19 cellular contexts compared by ENCODE assay signal in the genomic region with DNA sequence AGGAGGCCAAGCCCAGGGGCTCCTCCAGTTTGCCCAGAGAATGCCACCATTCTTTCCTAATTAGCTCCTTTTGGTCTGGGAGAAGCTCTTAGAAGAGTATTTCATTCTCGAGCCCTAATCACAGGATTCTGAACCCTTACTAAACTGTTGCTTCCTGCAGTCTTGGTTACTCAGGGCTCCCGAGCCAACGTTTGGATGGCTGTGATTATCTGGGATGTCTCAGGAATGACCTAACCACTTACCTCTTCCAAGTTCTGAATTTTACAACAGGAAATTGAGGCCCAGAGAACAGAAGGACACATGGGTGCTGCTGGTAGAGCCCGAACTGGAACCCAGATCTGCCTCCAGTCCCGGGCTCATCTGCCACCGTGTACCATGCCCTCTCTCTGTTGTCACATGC. TPM values are rescaled to one million over a fixed set of nuclear protein-coding genes. Genes with fewer than 3 reads are reported as not detected.
DNase-seq lines count a peak whose midpoint lies in the region; ATAC-seq and TF ChIP-seq lines count a peak whose summit lies in the region.
"Had no signal": no experiment of that assay in that cellular context is flagged by ENCODE, and none has a peak within 500 bp of the region (broad histone marks: within the 10 kb centered on the region; RNA-seq: fewer than 3 reads in every experiment).

No MANE protein-coding gene starts in this region.

- H3K27ac ChIP-seq in HEK293 (ENCODE audit: extremely low read depth, low read depth, low read length) (no peak overlapping the region), mesendoderm (ENCODE audit: low read depth, low read length) (no peak overlapping the region), aorta (ENCODE audit: low read depth in 1 of 2, low read length in 2 of 2) (no peak overlapping the region)

- H2BK15ac ChIP-seq in mesendoderm (replicated peaks; ENCODE audit: low read depth), result no peak overlapping the region

- peak; percentile 53 for ATAC-seq in aorta (ENCODE audit: low FRiP score)
- ATAC-seq: natural killer cell treated with Interleukin-12 subunit alpha and Interleukin-12 subunit beta and Interleukin-15 and Interleukin-18, amount 100 ng/mL, for 72 hours had no signal

- H3K23ac ChIP-seq in mesendoderm (ENCODE audit: low read length), result no peak overlapping the region

- TF ChIP-seq CTCF in HEK293 (tag by site-specific recombination; IDR thresholded peaks at IDR 0.05), result no peak

- H3K36me3 ChIP-seq in HEK293 (ENCODE audit: control insufficient read depth in 2 of 2, insufficient read depth in 1 of 2, low read length in 2 of 2) (no peaks in the 10 kb centered on the region), mesendoderm (ENCODE audit: control insufficient read depth, insufficient read depth, low read length) (no peaks in the 10 kb centered on the region), aorta (ENCODE audit: control insufficient read depth in 1 of 2, insufficient read depth in 2 of 2, low read length in 1 of 2) (no peaks in the 10 kb centered on the region)
- H3K36me3 ChIP-seq: esophagus squamous epithelium had no signal

- H2AK5ac ChIP-seq in mesendoderm (ENCODE audit: low read length), result no peak overlapping the region

- DNase-seq in dermis blood vessel endothelial cell (peak; percentile 55), mesendoderm (peak; percentile 75), aorta (peak; percentile 30 to 58), NCI-H69 (lab: John Stamatoyannopoulos, UW) (no peak), NCI-H524 treated with DMSO at 0.1 percent for 48 hours (lab: John Stamatoyannopoulos, UW) (no peak), T1000 (lab: John Stamatoyannopoulos, UW) (no peak)
- DNase-seq: esophagus squamous epithelium; GDM1; H9; NCI-H1048; NCI-H2107; NCI-H82; stimulated activated CD4-positive, alpha-beta T cell treated with anti-CD3 and anti-CD28 coated beads, Interleukin-1b, Interleukin-23, amount 100 ng/mL, for 48 hours; substantia nigra had no signal

- no peak overlapping the region for H3K56ac ChIP-seq in mesendoderm (ENCODE audit: low read length)

- WGBS in mesendoderm (ENCODE audit: extremely low coverage, insufficient coverage, low lambda C conversion rate), result no CpG with 5 or more reads among the region's 6 CpGs
- 48 to 66% methylated on average over 6 of the region's 6 CpGs for WGBS in aorta, 2 donors

- no peak overlapping the region for H3K9ac ChIP-seq in mesendoderm (ENCODE audit: low read length)

- no peak overlapping the region for H4K8ac ChIP-seq in mesendoderm (ENCODE audit: low read depth, low read length)

- H2BK5ac ChIP-seq in mesendoderm (ENCODE audit: low read length), result no peak overlapping the region

- POLR2A ChIA-PET in HEK293 (lab: Yijun Ruan, JAX), result no interaction called here

- H3K4me2 ChIP-seq in mesendoderm (ENCODE audit: low read length), result no peak overlapping the region

- H3K4me3 ChIP-seq in HEK293 (ENCODE audit: low read depth, low read length) (no peak overlapping the region), mesendoderm (ENCODE audit: low read length) (no peak overlapping the region), aorta (ENCODE audit: low read length in 2 of 2) (no peak overlapping the region)
- H3K4me3 ChIP-seq: esophagus squamous epithelium had no signal

- intact Hi-C loops in aorta (cut with DNase I), result no loop called here

- no peak overlapping the region for H2BK120ac ChIP-seq in mesendoderm (ENCODE audit: low read depth, low read length)

- H4K5ac ChIP-seq in mesendoderm (ENCODE audit: low read length), result no peak overlapping the region

- H3K9me3 ChIP-seq in HEK293 (ENCODE audit: control insufficient read depth, insufficient read depth, low read depth, low read length) (no peaks in the 10 kb centered on the region), aorta (ENCODE audit: control insufficient read depth, low read length) (no peaks in the 10 kb centered on the region)
- H3K9me3 ChIP-seq: esophagus squamous epithelium had no signal

- no peak overlapping the region for H3K18ac ChIP-seq in mesendoderm (ENCODE audit: low read length)

- no peaks in the 10 kb centered on the region for H3K79me1 ChIP-seq in mesendoderm (ENCODE audit: low read length)

- no peak overlapping the region for H3K4ac ChIP-seq in mesendoderm (ENCODE audit: low read depth, low read length)

- no peaks in the 10 kb centered on the region for H3K4me1 ChIP-seq in HEK293 (ENCODE audit: control insufficient read depth, insufficient read depth, low read length)
- peaks cover 13% of the 10 kb centered on the region for H3K4me1 ChIP-seq in mesendoderm (ENCODE audit: control insufficient read depth, low read depth, low read length)
- peaks cover 0 to 1% of the 10 kb centered on the region in 2 donors for H3K4me1 ChIP-seq in aorta (ENCODE audit: control insufficient read depth in 1 of 2, insufficient read depth in 2 of 2, low read length in 2 of 2)

- no peaks in the 10 kb centered on the region for H3K79me2 ChIP-seq in mesendoderm (ENCODE audit: control insufficient read depth, insufficient read depth, low read length)

- no peaks in the 10 kb centered on the region for H3K27me3 ChIP-seq in mesendoderm (ENCODE audit: insufficient read depth, low read length, poor library complexity)
- H3K27me3 ChIP-seq in aorta (ENCODE audit: control insufficient read depth in 1 of 2, insufficient read depth in 2 of 2, low read length in 1 of 2), result no peaks in the 10 kb centered on the region
- H3K27me3 ChIP-seq: esophagus squamous epithelium had no signal

- CTCF ChIA-PET in HEK293 (lab: Yijun Ruan, JAX), result interaction anchor here (0.7 kb wide), 1 partner anchor 14 kb away, joined by 3 read pairs; no protein-coding TSS in a partner anchor

TF ChIP-seq in HEK293, 187 proteins besides CTCF, POLR2A, EP300 and RAD21:
- TF ChIP-seq ZNF747 (tag by site-specific recombination; IDR thresholded peaks at IDR 0.05), result no peak
- 0 out of 2 replicates have a peak, but pooled peaks have one; percentile 15 for TF ChIP-seq SCRT2 (tag by site-specific recombination; IDR thresholded peaks at IDR 0.05)

RNA-seq across cellular contexts. Expression of gene PNPLA1, which starts 22.2 kb away (rescaled TPM):
- total RNA-seq in dermis blood vessel endothelial cell, result not detected in 2 replicates
- polyA plus RNA-seq in mesendoderm (2013, experiment 1 of 2), result 0.04 TPM
- polyA plus RNA-seq in mesendoderm (2013, experiment 2 of 2), result 0.04 TPM
- total RNA-seq in aorta, result under 1 TPM in 1 of 2 donors, not detected in 1; 0.23 TPM
- under 1 TPM in 1 of 2 donors, not detected in 1; 0.15 TPM for polyA plus RNA-seq in aorta
- total RNA-seq: activated CD8-positive, alpha-beta memory T cell treated with anti-CD3 and anti-CD28 coated beads for 36 hours; CD8-positive, alpha-beta memory T cell; dermis microvascular lymphatic vessel endothelial cell had no signal
- polyA plus RNA-seq: CD8-positive, alpha-beta memory T cell had no signal

RNA-seq across cellular contexts. Expression of gene BRPF3, which starts 51.1 kb away (rescaled TPM):
- total RNA-seq in dermis blood vessel endothelial cell, result 11.6 and 14.9 TPM in 2 replicates
- 30.7 TPM for polyA plus RNA-seq in mesendoderm (2013, experiment 1 of 2)
- 29.2 TPM for polyA plus RNA-seq in mesendoderm (2013, experiment 2 of 2)
- 10 to 100 TPM; 26.4 to 32.9 TPM for total RNA-seq in aorta
- polyA plus RNA-seq in aorta, result 10 to 100 TPM in 1 of 2 donors, 1 to 10 TPM in 1; 8.4 to 11.3 TPM

Comparison
In these comparisons a context has a peak if more than half of its experiments do, and no peak if none do; other contexts are left out.
1. DNase-seq: peak in dermis blood vessel endothelial cell (single experiment), mesendoderm (single experiment) and aorta (2 of 2); none in NCI-H69 (single experiment), NCI-H524 treated with DMSO at 0.1 percent for 48 hours (single experiment) and T1000 (single experiment).